Comparison of ENCODE assay signal across 1 cellular context in genomic region chr6:159525445-159526031, GRCh38.
TF ChIP-seq lines count a peak whose summit lies in the region.

No MANE protein-coding gene starts in this region.

TF ChIP-seq in GM23338, 12 proteins besides CTCF, POLR2A, EP300 and RAD21 (continued from another document):
- TF ChIP-seq, protein P1, sequence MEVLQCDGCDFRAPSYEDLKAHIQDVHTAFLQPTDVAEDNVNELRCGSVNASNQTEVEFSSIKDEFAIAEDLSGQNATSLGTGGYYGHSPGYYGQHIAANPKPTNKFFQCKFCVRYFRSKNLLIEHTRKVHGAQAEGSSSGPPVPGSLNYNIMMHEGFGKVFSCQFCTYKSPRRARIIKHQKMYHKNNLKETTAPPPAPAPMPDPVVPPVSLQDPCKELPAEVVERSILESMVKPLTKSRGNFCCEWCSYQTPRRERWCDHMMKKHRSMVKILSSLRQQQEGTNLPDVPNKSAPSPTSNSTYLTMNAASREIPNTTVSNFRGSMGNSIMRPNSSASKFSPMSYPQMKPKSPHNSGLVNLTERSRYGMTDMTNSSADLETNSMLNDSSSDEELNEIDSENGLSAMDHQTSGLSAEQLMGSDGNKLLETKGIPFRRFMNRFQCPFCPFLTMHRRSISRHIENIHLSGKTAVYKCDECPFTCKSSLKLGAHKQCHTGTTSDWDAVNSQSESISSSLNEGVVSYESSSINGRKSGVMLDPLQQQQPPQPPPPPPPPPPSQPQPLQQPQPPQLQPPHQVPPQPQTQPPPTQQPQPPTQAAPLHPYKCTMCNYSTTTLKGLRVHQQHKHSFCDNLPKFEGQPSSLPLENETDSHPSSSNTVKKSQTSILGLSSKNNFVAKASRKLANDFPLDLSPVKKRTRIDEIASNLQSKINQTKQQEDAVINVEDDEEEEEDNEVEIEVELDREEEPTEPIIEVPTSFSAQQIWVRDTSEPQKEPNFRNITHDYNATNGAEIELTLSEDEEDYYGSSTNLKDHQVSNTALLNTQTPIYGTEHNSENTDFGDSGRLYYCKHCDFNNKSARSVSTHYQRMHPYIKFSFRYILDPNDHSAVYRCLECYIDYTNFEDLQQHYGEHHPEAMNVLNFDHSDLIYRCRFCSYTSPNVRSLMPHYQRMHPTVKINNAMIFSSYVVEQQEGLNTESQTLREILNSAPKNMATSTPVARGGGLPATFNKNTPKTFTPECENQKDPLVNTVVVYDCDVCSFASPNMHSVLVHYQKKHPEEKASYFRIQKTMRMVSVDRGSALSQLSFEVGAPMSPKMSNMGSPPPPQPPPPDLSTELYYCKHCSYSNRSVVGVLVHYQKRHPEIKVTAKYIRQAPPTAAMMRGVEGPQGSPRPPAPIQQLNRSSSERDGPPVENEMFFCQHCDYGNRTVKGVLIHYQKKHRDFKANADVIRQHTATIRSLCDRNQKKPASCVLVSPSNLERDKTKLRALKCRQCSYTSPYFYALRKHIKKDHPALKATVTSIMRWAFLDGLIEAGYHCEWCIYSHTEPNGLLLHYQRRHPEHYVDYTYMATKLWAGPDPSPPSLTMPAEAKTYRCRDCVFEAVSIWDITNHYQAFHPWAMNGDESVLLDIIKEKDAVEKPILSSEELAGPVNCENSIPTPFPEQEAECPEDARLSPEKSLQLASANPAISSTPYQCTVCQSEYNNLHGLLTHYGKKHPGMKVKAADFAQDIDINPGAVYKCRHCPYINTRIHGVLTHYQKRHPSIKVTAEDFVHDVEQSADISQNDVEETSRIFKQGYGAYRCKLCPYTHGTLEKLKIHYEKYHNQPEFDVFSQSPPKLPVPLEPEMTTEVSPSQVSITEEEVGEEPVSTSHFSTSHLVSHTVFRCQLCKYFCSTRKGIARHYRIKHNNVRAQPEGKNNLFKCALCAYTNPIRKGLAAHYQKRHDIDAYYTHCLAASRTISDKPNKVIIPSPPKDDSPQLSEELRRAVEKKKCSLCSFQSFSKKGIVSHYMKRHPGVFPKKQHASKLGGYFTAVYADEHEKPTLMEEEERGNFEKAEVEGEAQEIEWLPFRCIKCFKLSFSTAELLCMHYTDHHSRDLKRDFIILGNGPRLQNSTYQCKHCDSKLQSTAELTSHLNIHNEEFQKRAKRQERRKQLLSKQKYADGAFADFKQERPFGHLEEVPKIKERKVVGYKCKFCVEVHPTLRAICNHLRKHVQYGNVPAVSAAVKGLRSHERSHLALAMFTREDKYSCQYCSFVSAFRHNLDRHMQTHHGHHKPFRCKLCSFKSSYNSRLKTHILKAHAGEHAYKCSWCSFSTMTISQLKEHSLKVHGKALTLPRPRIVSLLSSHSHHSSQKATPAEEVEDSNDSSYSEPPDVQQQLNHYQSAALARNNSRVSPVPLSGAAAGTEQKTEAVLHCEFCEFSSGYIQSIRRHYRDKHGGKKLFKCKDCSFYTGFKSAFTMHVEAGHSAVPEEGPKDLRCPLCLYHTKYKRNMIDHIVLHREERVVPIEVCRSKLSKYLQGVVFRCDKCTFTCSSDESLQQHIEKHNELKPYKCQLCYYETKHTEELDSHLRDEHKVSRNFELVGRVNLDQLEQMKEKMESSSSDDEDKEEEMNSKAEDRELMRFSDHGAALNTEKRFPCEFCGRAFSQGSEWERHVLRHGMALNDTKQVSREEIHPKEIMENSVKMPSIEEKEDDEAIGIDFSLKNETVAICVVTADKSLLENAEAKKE (CRISPR knock-in tag; IDR thresholded peaks at IDR 0.05): no peak
- no peak for TF ChIP-seq POLR2AphosphoS5 (IDR thresholded peaks at IDR 0.05; ENCODE audit: low read depth)
- no peak for TF ChIP-seq ETS1 (IDR thresholded peaks at IDR 0.05)
- TF ChIP-seq NANOG (IDR thresholded peaks at IDR 0.05; ENCODE audit: borderline replicate concordance): no peak
- TF ChIP-seq JUNB (IDR thresholded peaks at IDR 0.05; ENCODE audit: unreplicated experiment): no peak
- TF ChIP-seq EZH2phosphoT487 (IDR thresholded peaks at IDR 0.05; ENCODE audit: unreplicated experiment): no peak
- no peak for TF ChIP-seq STAT1 (IDR thresholded peaks at IDR 0.05; ENCODE audit: unreplicated experiment)
- TF ChIP-seq, protein P2, sequence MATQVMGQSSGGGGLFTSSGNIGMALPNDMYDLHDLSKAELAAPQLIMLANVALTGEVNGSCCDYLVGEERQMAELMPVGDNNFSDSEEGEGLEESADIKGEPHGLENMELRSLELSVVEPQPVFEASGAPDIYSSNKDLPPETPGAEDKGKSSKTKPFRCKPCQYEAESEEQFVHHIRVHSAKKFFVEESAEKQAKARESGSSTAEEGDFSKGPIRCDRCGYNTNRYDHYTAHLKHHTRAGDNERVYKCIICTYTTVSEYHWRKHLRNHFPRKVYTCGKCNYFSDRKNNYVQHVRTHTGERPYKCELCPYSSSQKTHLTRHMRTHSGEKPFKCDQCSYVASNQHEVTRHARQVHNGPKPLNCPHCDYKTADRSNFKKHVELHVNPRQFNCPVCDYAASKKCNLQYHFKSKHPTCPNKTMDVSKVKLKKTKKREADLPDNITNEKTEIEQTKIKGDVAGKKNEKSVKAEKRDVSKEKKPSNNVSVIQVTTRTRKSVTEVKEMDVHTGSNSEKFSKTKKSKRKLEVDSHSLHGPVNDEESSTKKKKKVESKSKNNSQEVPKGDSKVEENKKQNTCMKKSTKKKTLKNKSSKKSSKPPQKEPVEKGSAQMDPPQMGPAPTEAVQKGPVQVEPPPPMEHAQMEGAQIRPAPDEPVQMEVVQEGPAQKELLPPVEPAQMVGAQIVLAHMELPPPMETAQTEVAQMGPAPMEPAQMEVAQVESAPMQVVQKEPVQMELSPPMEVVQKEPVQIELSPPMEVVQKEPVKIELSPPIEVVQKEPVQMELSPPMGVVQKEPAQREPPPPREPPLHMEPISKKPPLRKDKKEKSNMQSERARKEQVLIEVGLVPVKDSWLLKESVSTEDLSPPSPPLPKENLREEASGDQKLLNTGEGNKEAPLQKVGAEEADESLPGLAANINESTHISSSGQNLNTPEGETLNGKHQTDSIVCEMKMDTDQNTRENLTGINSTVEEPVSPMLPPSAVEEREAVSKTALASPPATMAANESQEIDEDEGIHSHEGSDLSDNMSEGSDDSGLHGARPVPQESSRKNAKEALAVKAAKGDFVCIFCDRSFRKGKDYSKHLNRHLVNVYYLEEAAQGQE (IDR thresholded peaks at IDR 0.05; ENCODE audit: unreplicated experiment): no peak
TF ChIP-seq in GM23338: peak in this region for 0.
